Comparison of ENCODE assay signal across 1 cellular context in genomic region chr1:62327360-62328051, GRCh38.
TF ChIP-seq lines count a peak whose summit lies in the region.

No MANE protein-coding gene starts in this region.

TF ChIP-seq in HepG2, 621 proteins besides CTCF, POLR2A, EP300 and RAD21 (continued from another document and continues in another):
- no peak for TF ChIP-seq ZNF567 (CRISPR knock-in tag; IDR thresholded peaks at IDR 0.05; ENCODE audit: borderline replicate concordance)
- TF ChIP-seq ISX (CRISPR knock-in tag; conservative IDR thresholded peaks at IDR 0.05): no peak
- no peak for TF ChIP-seq ZBTB33 (CRISPR knock-in tag; IDR thresholded peaks at IDR 0.05)
- TF ChIP-seq ZNF331 (CRISPR knock-in tag; IDR thresholded peaks at IDR 0.05): no peak
- no peak for TF ChIP-seq ZNF577 (CRISPR knock-in tag; IDR thresholded peaks at IDR 0.05; ENCODE audit: borderline replicate concordance, low read depth)
- TF ChIP-seq NBN (conservative IDR thresholded peaks at IDR 0.05): no peak
- no peak for TF ChIP-seq REST (IDR thresholded peaks at IDR 0.05; ENCODE audit: borderline replicate concordance in 1 of 2, low read depth in 1 of 2, low read length in 2 of 2)
- TF ChIP-seq MXD3 (CRISPR knock-in tag; IDR thresholded peaks at IDR 0.05): peak; percentile 46; the same call in 1 of the 2 replicates
- TF ChIP-seq ZNF235 (CRISPR knock-in tag; IDR thresholded peaks at IDR 0.05; ENCODE audit: borderline replicate concordance): no peak
- TF ChIP-seq ZNF775 (CRISPR knock-in tag; IDR thresholded peaks at IDR 0.05; ENCODE audit: borderline replicate concordance): 0 out of 2 replicates have a peak, but pooled peaks have one; percentile 46
- no peak for TF ChIP-seq ZNF20 (CRISPR knock-in tag; IDR thresholded peaks at IDR 0.05)
- no peak for TF ChIP-seq SUZ12 (IDR thresholded peaks at IDR 0.05; ENCODE audit: low read depth, low read length)
- no peak for TF ChIP-seq ZNF24 (IDR thresholded peaks at IDR 0.05)
- TF ChIP-seq PHF8 (CRISPR knock-in tag; IDR thresholded peaks at IDR 0.05): peak; percentile 56; the same call in 1 of the 2 replicates
- no peak for TF ChIP-seq YEATS4 (CRISPR knock-in tag; IDR thresholded peaks at IDR 0.05; ENCODE audit: borderline replicate concordance)
- no peak for TF ChIP-seq ZNF232 (CRISPR knock-in tag; IDR thresholded peaks at IDR 0.05; ENCODE audit: borderline replicate concordance)
- no peak for TF ChIP-seq TSC22D2 (CRISPR knock-in tag; IDR thresholded peaks at IDR 0.05; ENCODE audit: borderline replicate concordance)
- no peak for TF ChIP-seq NPAS2 (CRISPR knock-in tag; IDR thresholded peaks at IDR 0.05; ENCODE audit: borderline replicate concordance)
- TF ChIP-seq ZNF652 (CRISPR knock-in tag; IDR thresholded peaks at IDR 0.05; ENCODE audit: borderline replicate concordance, low read depth): no peak
- TF ChIP-seq HOXA3 (CRISPR knock-in tag; IDR thresholded peaks at IDR 0.05): no peak; the same call in 1 of the 2 replicates
- no peak for TF ChIP-seq TMF1 (CRISPR knock-in tag; IDR thresholded peaks at IDR 0.05; ENCODE audit: low read depth)
- TF ChIP-seq TERF1 (CRISPR knock-in tag; IDR thresholded peaks at IDR 0.05): no peak
- TF ChIP-seq DPF2 (CRISPR knock-in tag; IDR thresholded peaks at IDR 0.05; ENCODE audit: borderline replicate concordance, low read depth): no peak
- 0 out of 2 replicates have a peak, but pooled peaks have one; percentile 71 for TF ChIP-seq ZNF619 (CRISPR knock-in tag; IDR thresholded peaks at IDR 0.05)
- no peak for TF ChIP-seq JUNB (CRISPR knock-in tag; IDR thresholded peaks at IDR 0.05; ENCODE audit: borderline replicate concordance)
- TF ChIP-seq ZNF121 (CRISPR knock-in tag; IDR thresholded peaks at IDR 0.05): no peak
- TF ChIP-seq SPEN (CRISPR knock-in tag; IDR thresholded peaks at IDR 0.05; ENCODE audit: low read depth): peak; percentile 42; the same call in 1 of the 2 replicates
- no peak for TF ChIP-seq HOXD1 (CRISPR knock-in tag; IDR thresholded peaks at IDR 0.05)
- no peak for TF ChIP-seq ZNF772 (CRISPR knock-in tag; IDR thresholded peaks at IDR 0.05)
- no peak for TF ChIP-seq ZNF205 (CRISPR knock-in tag; IDR thresholded peaks at IDR 0.05)
- TF ChIP-seq NFYB (CRISPR knock-in tag; IDR thresholded peaks at IDR 0.05): no peak
- no peak; the same call in 1 of the 2 replicates for TF ChIP-seq ZNF574 (CRISPR knock-in tag; IDR thresholded peaks at IDR 0.05)
- no peak for TF ChIP-seq LBX2 (CRISPR knock-in tag; IDR thresholded peaks at IDR 0.05; ENCODE audit: borderline replicate concordance)
- no peak for TF ChIP-seq RFX3 (CRISPR knock-in tag; IDR thresholded peaks at IDR 0.05)
- TF ChIP-seq ZNF3 (CRISPR knock-in tag; IDR thresholded peaks at IDR 0.05): no peak
- no peak for TF ChIP-seq ZNF207 (IDR thresholded peaks at IDR 0.05; ENCODE audit: borderline replicate concordance)
- TF ChIP-seq TCF7 (IDR thresholded peaks at IDR 0.05; ENCODE audit: low read depth): no peak
- TF ChIP-seq HMG20A (CRISPR knock-in tag; IDR thresholded peaks at IDR 0.05; ENCODE audit: borderline replicate concordance): no peak
- TF ChIP-seq ZSCAN5A (CRISPR knock-in tag; IDR thresholded peaks at IDR 0.05; ENCODE audit: borderline replicate concordance): no peak
- TF ChIP-seq ZNF496 (CRISPR knock-in tag; IDR thresholded peaks at IDR 0.05; ENCODE audit: insufficient replicate concordance): no peak
- peak; percentile 60; the same call in 1 of the 2 replicates for TF ChIP-seq ZNF556 (CRISPR knock-in tag; IDR thresholded peaks at IDR 0.05; ENCODE audit: borderline replicate concordance)
- no peak for TF ChIP-seq ZNF552 (CRISPR knock-in tag; IDR thresholded peaks at IDR 0.05; ENCODE audit: borderline replicate concordance)
- no peak for TF ChIP-seq ZBTB3 (CRISPR knock-in tag; IDR thresholded peaks at IDR 0.05; ENCODE audit: borderline replicate concordance, low read depth)
- TF ChIP-seq SMAD1 (CRISPR knock-in tag; IDR thresholded peaks at IDR 0.05; ENCODE audit: borderline replicate concordance, low read depth): peak; percentile 75; the same call in 1 of the 2 replicates
- TF ChIP-seq ZNF781 (CRISPR knock-in tag; IDR thresholded peaks at IDR 0.05; ENCODE audit: borderline replicate concordance, not compliant biosample characterization): no peak
- no peak for TF ChIP-seq TRAFD1 (CRISPR knock-in tag; IDR thresholded peaks at IDR 0.05; ENCODE audit: borderline replicate concordance)
- peak; percentile 33; the same call in 1 of the 2 replicates for TF ChIP-seq MYPOP (CRISPR knock-in tag; IDR thresholded peaks at IDR 0.05)
- TF ChIP-seq GPBP1L1 (CRISPR knock-in tag; IDR thresholded peaks at IDR 0.05): no peak
- 0 out of 2 replicates have a peak, but pooled peaks have one; percentile 29 for TF ChIP-seq RBFOX2 (IDR thresholded peaks at IDR 0.05; ENCODE audit: low read depth, low read length)
- no peak for TF ChIP-seq ZNF660 (CRISPR knock-in tag; IDR thresholded peaks at IDR 0.05; ENCODE audit: borderline replicate concordance, low read depth)
- TF ChIP-seq ESRRA (CRISPR knock-in tag; IDR thresholded peaks at IDR 0.05; ENCODE audit: low read depth): no peak
